In the genomic region with DNA sequence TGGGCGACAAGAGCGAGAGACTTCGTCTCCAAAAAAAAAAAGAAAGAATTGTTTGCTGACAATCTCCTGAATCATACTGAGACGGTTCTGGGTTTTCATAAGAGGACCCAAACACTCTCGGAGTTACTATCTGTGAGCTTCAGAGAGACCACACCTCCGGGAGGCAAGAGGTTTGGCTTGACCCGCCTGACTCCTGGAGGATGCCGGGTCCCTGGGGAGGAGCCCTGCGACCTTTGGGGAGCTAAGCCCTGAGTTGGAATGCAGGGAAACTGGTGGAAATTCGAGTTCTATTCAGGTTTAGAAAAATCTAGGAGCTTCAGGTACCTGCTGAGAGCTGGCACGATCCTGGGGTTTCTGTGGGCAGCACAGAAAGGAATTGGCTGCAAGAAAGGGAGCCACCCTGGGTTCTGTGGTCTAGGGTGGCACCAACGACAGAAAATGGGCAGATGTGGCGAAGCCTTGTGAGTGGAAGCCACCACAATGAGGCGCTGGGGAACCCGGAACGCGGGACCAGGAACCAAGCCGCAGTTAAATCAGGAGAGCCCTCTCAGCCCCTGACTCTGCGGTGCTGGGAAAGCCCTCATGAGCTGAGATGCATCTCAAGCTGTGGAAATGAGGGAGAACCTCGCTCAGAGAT, we compare ENCODE assay signal across 1 cellular context.
TF ChIP-seq lines count a peak whose summit lies in the region.

No MANE protein-coding gene starts in this region.

TF ChIP-seq in K562, 482 proteins besides CTCF, POLR2A, EP300 and RAD21:
- TF ChIP-seq BACH1 (tag; IDR thresholded peaks at IDR 0.05), result no peak
- TF ChIP-seq, protein P1, sequence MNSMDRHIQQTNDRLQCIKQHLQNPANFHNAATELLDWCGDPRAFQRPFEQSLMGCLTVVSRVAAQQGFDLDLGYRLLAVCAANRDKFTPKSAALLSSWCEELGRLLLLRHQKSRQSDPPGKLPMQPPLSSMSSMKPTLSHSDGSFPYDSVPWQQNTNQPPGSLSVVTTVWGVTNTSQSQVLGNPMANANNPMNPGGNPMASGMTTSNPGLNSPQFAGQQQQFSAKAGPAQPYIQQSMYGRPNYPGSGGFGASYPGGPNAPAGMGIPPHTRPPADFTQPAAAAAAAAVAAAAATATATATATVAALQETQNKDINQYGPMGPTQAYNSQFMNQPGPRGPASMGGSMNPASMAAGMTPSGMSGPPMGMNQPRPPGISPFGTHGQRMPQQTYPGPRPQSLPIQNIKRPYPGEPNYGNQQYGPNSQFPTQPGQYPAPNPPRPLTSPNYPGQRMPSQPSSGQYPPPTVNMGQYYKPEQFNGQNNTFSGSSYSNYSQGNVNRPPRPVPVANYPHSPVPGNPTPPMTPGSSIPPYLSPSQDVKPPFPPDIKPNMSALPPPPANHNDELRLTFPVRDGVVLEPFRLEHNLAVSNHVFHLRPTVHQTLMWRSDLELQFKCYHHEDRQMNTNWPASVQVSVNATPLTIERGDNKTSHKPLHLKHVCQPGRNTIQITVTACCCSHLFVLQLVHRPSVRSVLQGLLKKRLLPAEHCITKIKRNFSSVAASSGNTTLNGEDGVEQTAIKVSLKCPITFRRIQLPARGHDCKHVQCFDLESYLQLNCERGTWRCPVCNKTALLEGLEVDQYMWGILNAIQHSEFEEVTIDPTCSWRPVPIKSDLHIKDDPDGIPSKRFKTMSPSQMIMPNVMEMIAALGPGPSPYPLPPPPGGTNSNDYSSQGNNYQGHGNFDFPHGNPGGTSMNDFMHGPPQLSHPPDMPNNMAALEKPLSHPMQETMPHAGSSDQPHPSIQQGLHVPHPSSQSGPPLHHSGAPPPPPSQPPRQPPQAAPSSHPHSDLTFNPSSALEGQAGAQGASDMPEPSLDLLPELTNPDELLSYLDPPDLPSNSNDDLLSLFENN (IDR thresholded peaks at IDR 0.05; ENCODE audit: low read depth in 2 of 2, low read length in 2 of 2), result no peak
- TF ChIP-seq, protein P2, sequence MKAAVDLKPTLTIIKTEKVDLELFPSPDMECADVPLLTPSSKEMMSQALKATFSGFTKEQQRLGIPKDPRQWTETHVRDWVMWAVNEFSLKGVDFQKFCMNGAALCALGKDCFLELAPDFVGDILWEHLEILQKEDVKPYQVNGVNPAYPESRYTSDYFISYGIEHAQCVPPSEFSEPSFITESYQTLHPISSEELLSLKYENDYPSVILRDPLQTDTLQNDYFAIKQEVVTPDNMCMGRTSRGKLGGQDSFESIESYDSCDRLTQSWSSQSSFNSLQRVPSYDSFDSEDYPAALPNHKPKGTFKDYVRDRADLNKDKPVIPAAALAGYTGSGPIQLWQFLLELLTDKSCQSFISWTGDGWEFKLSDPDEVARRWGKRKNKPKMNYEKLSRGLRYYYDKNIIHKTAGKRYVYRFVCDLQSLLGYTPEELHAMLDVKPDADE (conservative IDR thresholded peaks at IDR 0.05; ENCODE audit: control insufficient read depth, low read depth, low read length), result no peak
- TF ChIP-seq ATF1 (CRISPR knock-in tag; IDR thresholded peaks at IDR 0.05), result no peak
- no peak for TF ChIP-seq ATF1 (tag; IDR thresholded peaks at IDR 0.05)
